ENCODE assay signal across 1 cellular context in genomic region chr15:37877851-37878577, GRCh38.
TF ChIP-seq lines count a peak whose summit lies in the region.

No MANE protein-coding gene starts in this region.

TF ChIP-seq in SK-N-SH, 30 proteins besides CTCF, POLR2A, EP300 and RAD21 (continued from another document):
- TF ChIP-seq PBX3 (IDR thresholded peaks at IDR 0.05) (peak; percentile 87), NFIC (IDR thresholded peaks at IDR 0.05; ENCODE audit: borderline replicate concordance) (peak; percentile 73; the same call in 1 of the 2 replicates), TCF12 (IDR thresholded peaks at IDR 0.05) (peak; percentile 95), USF2 (IDR thresholded peaks at IDR 0.05; ENCODE audit: borderline replicate concordance, low read depth, low read length) (no peak), IRF3 (IDR thresholded peaks at IDR 0.05; ENCODE audit: low read depth, low read length) (no peak)
